ENCODE assay signal across 9 cellular contexts in the genomic region with DNA sequence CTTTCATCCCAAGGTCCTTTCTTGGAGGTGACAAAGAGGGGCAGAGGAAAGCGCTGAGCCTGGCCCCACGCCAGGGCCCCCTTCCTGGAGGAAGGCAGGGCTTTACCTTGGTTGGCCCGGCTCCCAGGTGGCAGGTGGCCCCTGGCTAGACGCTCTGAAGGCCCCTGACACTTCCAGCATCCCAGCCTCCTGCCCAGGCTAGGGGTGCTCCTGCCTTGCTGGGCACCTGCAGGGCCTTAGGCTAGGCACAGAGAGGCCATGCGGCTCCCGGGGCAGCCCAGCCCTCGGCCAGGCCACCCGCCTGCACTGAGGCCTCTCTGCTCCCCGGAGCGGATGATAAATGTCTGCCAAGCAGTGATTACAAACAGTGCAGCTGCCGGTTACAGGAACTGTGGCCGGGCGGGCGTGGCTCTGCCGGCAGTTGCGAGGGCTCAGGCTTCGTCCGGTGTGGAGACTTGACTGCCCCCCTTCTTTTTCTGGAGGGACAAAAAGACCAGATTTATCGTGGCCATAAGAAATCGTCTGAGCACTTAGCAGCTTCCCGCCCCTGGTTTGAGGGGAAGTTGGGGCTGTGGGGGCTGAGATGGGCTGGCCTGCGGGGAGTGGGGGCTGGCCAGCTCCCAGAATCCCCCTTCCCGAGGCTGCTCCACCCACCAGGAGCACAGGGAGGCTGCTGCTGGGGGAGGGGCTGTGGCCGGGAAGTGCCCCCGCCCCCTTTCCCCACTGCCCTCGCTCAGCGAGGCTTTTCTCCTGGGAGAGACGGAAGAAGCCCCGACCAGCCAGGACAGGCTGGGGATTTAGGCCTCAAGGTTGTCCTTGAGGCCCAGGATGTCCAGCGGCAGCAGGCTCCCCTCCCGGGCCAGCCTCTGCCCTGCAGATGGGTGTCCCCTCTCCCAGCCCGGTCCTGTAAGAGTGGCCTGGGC. TPM values are rescaled to one million over a fixed set of nuclear protein-coding genes. Genes with fewer than 3 reads are reported as not detected.
DNase-seq lines count a peak whose midpoint lies in the region; TF ChIP-seq lines count a peak whose summit lies in the region.
"Had no signal": no experiment of that assay in that cellular context is flagged by ENCODE, and none has a peak within 500 bp of the region (broad histone marks: within the 10 kb centered on the region; RNA-seq: fewer than 3 reads in every experiment).

No MANE protein-coding gene starts in this region.

- H3K4me3 Mint-ChIP-seq in mesothelial cell of epicardium = peak overlapping the region; percentile 62

- no peaks in the 10 kb centered on the region for H3K27me3 Mint-ChIP-seq in mesothelial cell of epicardium (ENCODE audit: low read depth)

- H3K27ac Mint-ChIP-seq in mesothelial cell of epicardium = peak overlapping the region; percentile 84

- H3K27ac ChIP-seq in suprapubic skin = peak overlapping the region; percentile 77
- H3K27ac ChIP-seq: 22Rv1 had no signal

- H3K4me3 ChIP-seq in epithelial cell of esophagus (ENCODE audit: low read length) (no peak overlapping the region), suprapubic skin (peak overlapping the region; percentile 31)

- H3K4me1 Mint-ChIP-seq in mesothelial cell of epicardium = peaks cover 47% of the 10 kb centered on the region

- TF ChIP-seq CTCF in epithelial cell of esophagus (IDR thresholded peaks at IDR 0.05; ENCODE audit: insufficient read depth, low read depth, low read length, missing control alignments) = no peak
- TF ChIP-seq CTCF in mesothelial cell of epicardium (IDR thresholded peaks at IDR 0.05; ENCODE audit: unreplicated experiment) = no peak
- no peak for TF ChIP-seq CTCF in suprapubic skin (IDR thresholded peaks at IDR 0.05)

- H3K9me3 Mint-ChIP-seq in mesothelial cell of epicardium = no peaks in the 10 kb centered on the region

- H3K9me3 ChIP-seq in suprapubic skin = no peaks in the 10 kb centered on the region

- no peaks in the 10 kb centered on the region for H3K36me3 ChIP-seq in suprapubic skin

- WGBS in suprapubic skin = 6% methylated on average over 18 of the region's 32 CpGs

- no peak for TF ChIP-seq POLR2A in suprapubic skin (IDR thresholded peaks at IDR 0.05)

- peak; percentile 64 for DNase-seq in DMS 273 (lab: John Stamatoyannopoulos, UW; ENCODE audit: unreplicated experiment)
- no peak for DNase-seq in DMS 273 treated with DMSO at 0.1 percent for 48 hours (lab: John Stamatoyannopoulos, UW)
- DNase-seq in NCI-H2227 treated with DMSO at 0.1 percent for 48 hours (lab: John Stamatoyannopoulos, UW) = peak; percentile 76
- peak; percentile 76 for DNase-seq in activated CD8-positive, alpha-beta memory T cell treated with anti-CD3 and anti-CD28 coated beads for 24 hours
- DNase-seq in epithelial cell of esophagus (ENCODE audit: low read depth) = peak; percentile 62
- peak; percentile 67 to 78 for DNase-seq in mesothelial cell of epicardium (ENCODE audit: low spot score in 2 of 2, unreplicated experiment in 2 of 2)
- DNase-seq in suprapubic skin (ENCODE audit: low spot score in 2 of 2) = peak; percentile 86 to 90
- DNase-seq in NCI-H2107 treated with DMSO at 0.1 percent for 48 hours (lab: John Stamatoyannopoulos, UW; ENCODE audit: unreplicated experiment) = no peak

- no peak for TF ChIP-seq EP300 in suprapubic skin (IDR thresholded peaks at IDR 0.05)

- H3K4me1 ChIP-seq in suprapubic skin = peaks cover 40% of the 10 kb centered on the region

- peaks cover 27% of the 10 kb centered on the region for H3K27me3 ChIP-seq in suprapubic skin

- no peaks in the 10 kb centered on the region for H3K36me3 Mint-ChIP-seq in mesothelial cell of epicardium

RNA-seq across cellular contexts. Expression of a gene that starts 31.6 kb away (rescaled TPM):
- 31.7 to 33.8 TPM (median 32.0 TPM) in 3 replicates for total RNA-seq in mesothelial cell of epicardium
- total RNA-seq in suprapubic skin = 10 to 100 TPM; 68.2 to 94.5 (median 83.8) TPM

Comparison
In these comparisons a context has a peak if more than half of its experiments do, and no peak if none do; other contexts are left out.
1. DNase-seq: peak in DMS 273 (single experiment), NCI-H2227 treated with DMSO at 0.1 percent for 48 hours (single experiment), activated CD8-positive, alpha-beta memory T cell treated with anti-CD3 and anti-CD28 coated beads for 24 hours (single experiment), epithelial cell of esophagus (single experiment), mesothelial cell of epicardium (2 of 2) and suprapubic skin (2 of 2); none in DMS 273 treated with DMSO at 0.1 percent for 48 hours (single experiment) and NCI-H2107 treated with DMSO at 0.1 percent for 48 hours (single experiment).